In the genomic region with DNA sequence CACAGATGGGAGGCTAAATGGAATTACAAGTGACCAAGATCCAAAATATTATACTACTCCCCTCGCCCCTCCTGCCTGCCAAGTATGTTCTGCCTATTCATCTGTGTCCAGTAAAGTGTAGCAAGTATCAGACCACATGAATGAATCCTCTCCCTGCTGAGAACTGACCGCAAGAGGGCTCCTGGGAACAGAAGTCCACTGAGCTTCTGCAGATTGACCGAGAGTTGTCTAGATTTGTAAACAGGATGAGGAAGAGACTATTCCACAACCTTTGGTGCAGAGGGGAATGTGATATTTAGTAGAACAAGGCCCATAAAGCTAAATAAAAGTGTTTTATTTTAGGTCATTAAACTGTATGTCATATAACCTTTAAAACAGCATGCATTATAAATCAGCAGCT, we compare ENCODE assay signal across 9 cellular contexts.
DNase-seq lines count a peak whose midpoint lies in the region; ATAC-seq and TF ChIP-seq lines count a peak whose summit lies in the region.
"Had no signal": no experiment of that assay in that cellular context is flagged by ENCODE, and none has a peak within 500 bp of the region (broad histone marks: within the 10 kb centered on the region; RNA-seq: fewer than 3 reads in every experiment).

No MANE protein-coding gene starts in this region.

- no peak overlapping the region for H3K9ac ChIP-seq in PC-3 (ENCODE audit: low read length)

- CTCF ChIA-PET in GM10248 (lab: Yijun Ruan, JAX) = interaction anchor here (0.6 to 1.5 kb wide), 2 partner anchors 13 to 80 kb away, joined by 3 read pairs; no protein-coding TSS in a partner anchor
- CTCF ChIA-PET in PC-3 (lab: Charles Lee) = no interaction called here
- CTCF ChIA-PET in activated CD4-positive, alpha-beta T cell treated with anti-CD3 and anti-CD28 coated beads for 36 hours (lab: Charles Lee) = no interaction called here

- no peaks in the 10 kb centered on the region for H4K20me1 ChIP-seq in PC-3 (ENCODE audit: low read length)
- no peaks in the 10 kb centered on the region for H4K20me1 ChIP-seq in osteoblast (ENCODE audit: insufficient read depth, low read length)

- H3K27me3 Mint-ChIP-seq in activated CD4-positive, alpha-beta T cell treated with anti-CD3 and anti-CD28 coated beads for 36 hours = no peaks in the 10 kb centered on the region
- H3K27me3 Mint-ChIP-seq: natural killer cell treated with Interleukin-12 subunit alpha and Interleukin-12 subunit beta and Interleukin-15 and Interleukin-18, amount 100 ng/mL, for 72 hours had no signal

- TF ChIP-seq POLR2A in gastrocnemius medialis (IDR thresholded peaks at IDR 0.05) = no peak

- H3K27me3 ChIP-seq in PC-3 (ENCODE audit: low read length) (no peaks in the 10 kb centered on the region; the same call in 1 of the 2 replicates), gastrocnemius medialis (no peaks in the 10 kb centered on the region), osteoblast (ENCODE audit: insufficient read depth, low read length) (no peaks in the 10 kb centered on the region)

- H3K9me3 Mint-ChIP-seq in activated CD4-positive, alpha-beta T cell treated with anti-CD3 and anti-CD28 coated beads for 36 hours (ENCODE audit: low read depth) = no peaks in the 10 kb centered on the region

- no peak overlapping the region for H2AFZ ChIP-seq in PC-3 (ENCODE audit: low read length)
- no peak overlapping the region for H2AFZ ChIP-seq in osteoblast (ENCODE audit: low read length)

- ATAC-seq in PC-3 (peak; percentile 33; the same call in 1 of the 2 replicates), gastrocnemius medialis (no peak), HG03460 (IDR thresholded peaks at IDR 0.05; ENCODE audit: unreplicated experiment) (no peak)
- ATAC-seq in activated CD4-positive, alpha-beta T cell treated with anti-CD3 and anti-CD28 coated beads for 36 hours = no peak
- ATAC-seq: natural killer cell treated with Interleukin-12 subunit alpha and Interleukin-12 subunit beta and Interleukin-15 and Interleukin-18, amount 100 ng/mL, for 72 hours had no signal

- H3K4me3 ChIP-seq in PC-3 (ENCODE audit: low read length) (no peak overlapping the region), gastrocnemius medialis (no peak overlapping the region), osteoblast (ENCODE audit: insufficient read depth, low read length) (no peak overlapping the region)

- H3K4me2 ChIP-seq in PC-3 (ENCODE audit: low read length) = no peak overlapping the region
- no peak overlapping the region for H3K4me2 ChIP-seq in osteoblast (ENCODE audit: insufficient read depth, low read length)

- intact Hi-C loops in PC-3 (cut with micrococcal nuclease) = no loop called here
- intact Hi-C loops in gastrocnemius medialis (cut with DNase I; ENCODE audit: low total_unique reads) = no loop called here
- intact Hi-C loops in activated CD4-positive, alpha-beta T cell treated with anti-CD3 and anti-CD28 coated beads for 36 hours (cut with DNase I, micrococcal nuclease) = no loop called here

- TF ChIP-seq CTCF in GM10248 (IDR thresholded peaks at IDR 0.05; ENCODE audit: control extremely low read depth, extremely low read depth, low read depth, missing control alignments) = peak; percentile 3
- peak; percentile 47 for TF ChIP-seq CTCF in PC-3 (conservative IDR thresholded peaks at IDR 0.05; ENCODE audit: low read depth, low read length)
- TF ChIP-seq CTCF in gastrocnemius medialis (IDR thresholded peaks at IDR 0.05 in 4 of 5, conservative IDR thresholded peaks at IDR 0.05 in 1 of 5) = no peak
- no peak for TF ChIP-seq CTCF in osteoblast (IDR thresholded peaks at IDR 0.05; ENCODE audit: extremely low read depth, low read depth, low read length)

- H3K36me3 Mint-ChIP-seq in activated CD4-positive, alpha-beta T cell treated with anti-CD3 and anti-CD28 coated beads for 36 hours (ENCODE audit: low read depth) = no peaks in the 10 kb centered on the region
- H3K36me3 Mint-ChIP-seq: natural killer cell treated with Interleukin-12 subunit alpha and Interleukin-12 subunit beta and Interleukin-15 and Interleukin-18, amount 100 ng/mL, for 72 hours had no signal

- H3K27ac ChIP-seq in PC-3 (ENCODE audit: low read length) (no peak overlapping the region), gastrocnemius medialis (no peak overlapping the region), osteoblast (ENCODE audit: low read depth, low read length) (no peak overlapping the region)

- POLR2A ChIA-PET in GM10248 (lab: Yijun Ruan, JAX) = no interaction called here
- POLR2A ChIA-PET in PC-3 (lab: Charles Lee; ENCODE audit: unreplicated experiment) = no interaction called here
- POLR2A ChIA-PET in activated CD4-positive, alpha-beta T cell treated with anti-CD3 and anti-CD28 coated beads for 36 hours (lab: Charles Lee) = no interaction called here

- H3K9me2 ChIP-seq in PC-3 (replicated peaks; ENCODE audit: low read length) = no peaks in the 10 kb centered on the region

- H3K4me1 Mint-ChIP-seq in activated CD4-positive, alpha-beta T cell treated with anti-CD3 and anti-CD28 coated beads for 36 hours = no peaks in the 10 kb centered on the region

- no TSS peak for BruUV-seq in PC-3 (replicated peaks; lab: Mats Ljungman, UMichigan)

- H3K36me3 ChIP-seq in PC-3 (ENCODE audit: low read depth, low read length) = no peaks in the 10 kb centered on the region
- no peaks in the 10 kb centered on the region for H3K36me3 ChIP-seq in gastrocnemius medialis
- no peaks in the 10 kb centered on the region for H3K36me3 ChIP-seq in osteoblast (ENCODE audit: insufficient read depth, low read length)

- DNase-seq in GM10248 (ENCODE audit: extremely low spot score) (no peak), PC-3 (peak; percentile 36), foreskin melanocyte (peak; percentile 0), renal cortical epithelial cell (ENCODE audit: low read depth) (peak; percentile 74), gastrocnemius medialis (no peak), osteoblast (ENCODE audit: insufficient read length, low spot score, missing footprints) (no peak)
- no peak for DNase-seq in activated CD4-positive, alpha-beta T cell treated with anti-CD3 and anti-CD28 coated beads for 36 hours

- no peaks in the 10 kb centered on the region for H3K4me1 ChIP-seq in PC-3 (ENCODE audit: insufficient read depth, low read length)
- no peaks in the 10 kb centered on the region for H3K4me1 ChIP-seq in gastrocnemius medialis
- no peaks in the 10 kb centered on the region for H3K4me1 ChIP-seq in osteoblast (ENCODE audit: insufficient read depth, low read length)

- H3K79me2 ChIP-seq in PC-3 (ENCODE audit: low read length) (no peaks in the 10 kb centered on the region), osteoblast (ENCODE audit: insufficient read depth, low read length) (no peaks in the 10 kb centered on the region)

- no peak overlapping the region for H3K27ac Mint-ChIP-seq in activated CD4-positive, alpha-beta T cell treated with anti-CD3 and anti-CD28 coated beads for 36 hours
- H3K27ac Mint-ChIP-seq: natural killer cell treated with Interleukin-12 subunit alpha and Interleukin-12 subunit beta and Interleukin-15 and Interleukin-18, amount 100 ng/mL, for 72 hours had no signal

- H3K9me3 ChIP-seq in PC-3 (ENCODE audit: low read length) = no peaks in the 10 kb centered on the region
- H3K9me3 ChIP-seq in gastrocnemius medialis = no peaks in the 10 kb centered on the region
- H3K9me3 ChIP-seq in osteoblast (ENCODE audit: low read depth, low read length) = no peaks in the 10 kb centered on the region

- H3F3A ChIP-seq in PC-3 (ENCODE audit: low read length, unreplicated experiment) = no peaks in the 10 kb centered on the region

- in situ Hi-C loops in gastrocnemius medialis (cut with MboI; ENCODE audit: low sequenced_read_pairs in 4 of 4) = loop anchor here in 1 of 4 donors (25.0 kb wide), 1 partner anchor 95 kb away; no protein-coding TSS in a partner anchor

- no peak overlapping the region for H3K4me3 Mint-ChIP-seq in activated CD4-positive, alpha-beta T cell treated with anti-CD3 and anti-CD28 coated beads for 36 hours
- H3K4me3 Mint-ChIP-seq: natural killer cell treated with Interleukin-12 subunit alpha and Interleukin-12 subunit beta and Interleukin-15 and Interleukin-18, amount 100 ng/mL, for 72 hours had no signal

Comparison
In these comparisons a context has a peak if more than half of its experiments do, and no peak if none do; other contexts are left out.
1. DNase-seq: peak in PC-3 (single experiment), foreskin melanocyte (single experiment) and renal cortical epithelial cell (single experiment); none in GM10248 (single experiment), gastrocnemius medialis (0 of 2), activated CD4-positive, alpha-beta T cell treated with anti-CD3 and anti-CD28 coated beads for 36 hours (single experiment) and osteoblast (single experiment).
2. CTCF ChIP-seq: peak in GM10248 (single experiment) and PC-3 (single experiment); none in gastrocnemius medialis (0 of 5) and osteoblast (single experiment).